Comparison of ENCODE assay signal across 20 cellular contexts in genomic region chr2:241146286-241146685, GRCh38. TPM values are rescaled to one million over a fixed set of nuclear protein-coding genes. Genes with fewer than 3 reads are reported as not detected.
DNase-seq lines count a peak whose midpoint lies in the region; ATAC-seq and TF ChIP-seq lines count a peak whose summit lies in the region.
"Had no signal": no experiment of that assay in that cellular context is flagged by ENCODE, and none has a peak within 500 bp of the region (broad histone marks: within the 10 kb centered on the region; RNA-seq: fewer than 3 reads in every experiment).

No MANE protein-coding gene starts in this region.

- peaks cover 23 to 25% of the 10 kb centered on the region in 2 donors for H3K4me1 Mint-ChIP-seq in natural killer cell
- H3K4me1 Mint-ChIP-seq in natural killer cell treated with Interleukin-12 subunit alpha and Interleukin-12 subunit beta and Interleukin-15 and Interleukin-18, amount 100 ng/mL, for 72 hours (ENCODE audit: low read depth in 2 of 2), result peaks cover 20 to 21% of the 10 kb centered on the region in 2 donors

- intact Hi-C loops in natural killer cell (cut with micrococcal nuclease), result loop anchor here (5.0 kb wide), 1 partner anchor 211 kb away; the partner anchor contains the start of gene FARP2

- H4K20me1 ChIP-seq in OCI-LY3 (ENCODE audit: insufficient read depth, low read length) (0 out of 2 replicates have a peak, but pooled peaks cover 2% of the 10 kb centered on the region), Karpas-422 (ENCODE audit: insufficient read depth, low read depth, low read length) (no peaks in the 10 kb centered on the region)

- no peak for DNase-seq in natural killer cell
- no peak for DNase-seq in natural killer cell treated with Interleukin-12 subunit alpha and Interleukin-12 subunit beta and Interleukin-15 and Interleukin-18, amount 100 ng/mL, for 72 hours (ENCODE audit: low spot score)
- DNase-seq in KBM-7, result no peak
- DNase-seq in Karpas-422, result no peak
- DNase-seq: HFFc6, NCI-H1092 treated with DMSO at 0.1 percent for 48 hours, NCI-H1436 treated with DMSO at 0.1 percent for 48 hours, NCI-H2029, NCI-H345, NCI-H524 treated with DMSO at 0.1 percent for 48 hours, NCI-H82, PC-9, RPMI8226, SHP77 had no signal

- H3K9me3 ChIP-seq in OCI-LY3 (ENCODE audit: insufficient read depth, low read length) (no peaks in the 10 kb centered on the region), Karpas-422 (ENCODE audit: low read length) (no peaks in the 10 kb centered on the region)

- no peaks in the 10 kb centered on the region for H3K9me3 Mint-ChIP-seq in natural killer cell
- no peaks in the 10 kb centered on the region for H3K9me3 Mint-ChIP-seq in natural killer cell treated with Interleukin-12 subunit alpha and Interleukin-12 subunit beta and Interleukin-15 and Interleukin-18, amount 100 ng/mL, for 72 hours
- H3K9me3 Mint-ChIP-seq: HFFc6 had no signal

- no peak overlapping the region for H3K27ac Mint-ChIP-seq in natural killer cell
- no peak overlapping the region for H3K27ac Mint-ChIP-seq in natural killer cell treated with Interleukin-12 subunit alpha and Interleukin-12 subunit beta and Interleukin-15 and Interleukin-18, amount 100 ng/mL, for 72 hours
- H3K27ac Mint-ChIP-seq: HFFc6 had no signal

- no peaks in the 10 kb centered on the region for H3K27me3 Mint-ChIP-seq in natural killer cell (ENCODE audit: low read depth in 2 of 2)
- H3K27me3 Mint-ChIP-seq in natural killer cell treated with Interleukin-12 subunit alpha and Interleukin-12 subunit beta and Interleukin-15 and Interleukin-18, amount 100 ng/mL, for 72 hours, result no peaks in the 10 kb centered on the region

- in situ Hi-C loops in KBM-7 (cut with MboI; ENCODE audit: low pct_unique_long_range_greater_than_20kb, low sequenced_read_pairs), result no loop called here

- no peaks in the 10 kb centered on the region for H3K36me3 Mint-ChIP-seq in natural killer cell
- H3K36me3 Mint-ChIP-seq in natural killer cell treated with Interleukin-12 subunit alpha and Interleukin-12 subunit beta and Interleukin-15 and Interleukin-18, amount 100 ng/mL, for 72 hours, result peaks cover 4% of the 10 kb centered on the region

- H2AFZ ChIP-seq in OCI-LY3 (ENCODE audit: low read depth, low read length), result no peak overlapping the region
- no peak overlapping the region for H2AFZ ChIP-seq in Karpas-422 (ENCODE audit: low read length)
- H2AFZ ChIP-seq: PC-9 had no signal

- H3K4me1 ChIP-seq in OCI-LY3 (ENCODE audit: low read length) (peaks cover 24% of the 10 kb centered on the region), Karpas-422 (ENCODE audit: low read length) (peaks cover 29% of the 10 kb centered on the region)

- H3K4me3 ChIP-seq in OCI-LY3 (ENCODE audit: low read length), result peak overlapping the region; percentile 99
- H3K4me3 ChIP-seq in Karpas-422 (ENCODE audit: low read length), result no peak overlapping the region
- H3K4me3 ChIP-seq: PC-9 had no signal

- H3K27me3 ChIP-seq in OCI-LY3 (ENCODE audit: low read depth, low read length), result no peaks in the 10 kb centered on the region
- no peaks in the 10 kb centered on the region for H3K27me3 ChIP-seq in Karpas-422 (ENCODE audit: low read length)

- ATAC-seq in natural killer cell, result no peak
- no peak for ATAC-seq in natural killer cell treated with Interleukin-12 subunit alpha and Interleukin-12 subunit beta and Interleukin-15 and Interleukin-18, amount 100 ng/mL, for 72 hours
- no peak for ATAC-seq in GM21447 (IDR thresholded peaks at IDR 0.05; ENCODE audit: unreplicated experiment)
- ATAC-seq in HG03439 (IDR thresholded peaks at IDR 0.05; ENCODE audit: unreplicated experiment), result no peak

- H3K79me2 ChIP-seq in OCI-LY3 (ENCODE audit: low read length) (peaks cover 94% of the 10 kb centered on the region), Karpas-422 (ENCODE audit: low read length) (peaks cover 74% of the 10 kb centered on the region)

- H3K4me2 ChIP-seq in OCI-LY3 (ENCODE audit: low read length) (peak overlapping the region; percentile 84), Karpas-422 (ENCODE audit: low read depth, low read length, poor library complexity, severe bottlenecking) (no peak overlapping the region)
- H3K4me2 ChIP-seq: KMS-11, PC-9 had no signal

- H3K9me2 ChIP-seq in Karpas-422 (replicated peaks; ENCODE audit: insufficient read depth, low read length), result no peaks in the 10 kb centered on the region

- peaks cover 8% of the 10 kb centered on the region for H3K36me3 ChIP-seq in OCI-LY3 (replicated peaks; ENCODE audit: low read depth, low read length)
- H3K36me3 ChIP-seq in Karpas-422 (ENCODE audit: insufficient read depth, low read length), result no peaks in the 10 kb centered on the region

- H3K27ac ChIP-seq in OCI-LY3 (ENCODE audit: low read length), result peak overlapping the region; percentile 58
- peak overlapping the region; percentile 10; the same call in 1 of the 2 replicates for H3K27ac ChIP-seq in VCaP
- H3K27ac ChIP-seq in Karpas-422 (ENCODE audit: low read length), result no peak overlapping the region
- H3K27ac ChIP-seq: C4-2B, KMS-11, PC-9 had no signal

- H3K9ac ChIP-seq in OCI-LY3 (ENCODE audit: low read length) (peak overlapping the region; percentile 96; the same call in 1 of the 2 replicates), Karpas-422 (ENCODE audit: low read length) (no peak overlapping the region)
- H3K9ac ChIP-seq: KMS-11 had no signal

- TF ChIP-seq CTCF in natural killer cell (IDR thresholded peaks at IDR 0.05), result no peak
- no peak for TF ChIP-seq CTCF in OCI-LY3 (IDR thresholded peaks at IDR 0.05; ENCODE audit: low read depth, low read length)
- no peak for TF ChIP-seq CTCF in VCaP (conservative IDR thresholded peaks at IDR 0.05)

- H3K4me3 Mint-ChIP-seq in natural killer cell, result peak overlapping the region; percentile 72
- no peak overlapping the region for H3K4me3 Mint-ChIP-seq in natural killer cell treated with Interleukin-12 subunit alpha and Interleukin-12 subunit beta and Interleukin-15 and Interleukin-18, amount 100 ng/mL, for 72 hours
- H3K4me3 Mint-ChIP-seq: HFFc6 had no signal

RNA-seq across cellular contexts. Expression of gene PASK, which starts 3.0 kb away (rescaled TPM):
- total RNA-seq in natural killer cell, result 10 to 100 TPM; 27.9 to 45.2 (median 36.2) TPM
- total RNA-seq in natural killer cell treated with Interleukin-12 subunit alpha and Interleukin-12 subunit beta and Interleukin-15 and Interleukin-18, amount 100 ng/mL, for 72 hours, result 10 to 100 TPM; 69.5 to 78.9 TPM
- 17.0 and 23.9 TPM in 2 replicates for total RNA-seq in Karpas-422 (2014; rRNA removed; shearing (Covaris generic); ENCODE audit: low replicate concordance)

RNA-seq across cellular contexts. Expression of gene PPP1R7, which starts 4.0 kb away (rescaled TPM):
- total RNA-seq in natural killer cell, result 10 to 100 TPM; 57.8 to 66.3 (median 60.4) TPM
- total RNA-seq in natural killer cell treated with Interleukin-12 subunit alpha and Interleukin-12 subunit beta and Interleukin-15 and Interleukin-18, amount 100 ng/mL, for 72 hours, result 100 to 1,000 TPM in 1 of 2 donors, 10 to 100 TPM in 1; 54.8 to 109 TPM
- total RNA-seq in Karpas-422 (2014; rRNA removed; shearing (Covaris generic); ENCODE audit: low replicate concordance), result 39.5 and 54.4 TPM in 2 replicates

RNA-seq across cellular contexts. Expression of gene ANO7, which starts 42.2 kb away (rescaled TPM):
- total RNA-seq in natural killer cell, result 1 to 10 TPM in 2 of 3 donors, under 1 TPM in 1; 0.97 to 1.4 (median 1.1) TPM
- 1 to 10 TPM; 2.8 to 7.1 TPM for total RNA-seq in natural killer cell treated with Interleukin-12 subunit alpha and Interleukin-12 subunit beta and Interleukin-15 and Interleukin-18, amount 100 ng/mL, for 72 hours
- 0.14 and 0.19 TPM in 2 replicates for total RNA-seq in Karpas-422 (2014; rRNA removed; shearing (Covaris generic); ENCODE audit: low replicate concordance)

RNA-seq across cellular contexts. Expression of gene MTERF4, which starts 44.2 kb away (rescaled TPM):
- total RNA-seq in natural killer cell, result 10 to 100 TPM; 38.9 to 45.5 (median 39.2) TPM
- total RNA-seq in natural killer cell treated with Interleukin-12 subunit alpha and Interleukin-12 subunit beta and Interleukin-15 and Interleukin-18, amount 100 ng/mL, for 72 hours, result 10 to 100 TPM; 38.1 to 40.5 TPM
- 45.1 and 49.5 TPM in 2 replicates for total RNA-seq in Karpas-422 (2014; rRNA removed; shearing (Covaris generic); ENCODE audit: low replicate concordance)
